ENCODE assay signal across 27 cellular contexts in genomic region chr5:91636351-91636750, GRCh38.
DNase-seq lines count a peak whose midpoint lies in the region; ATAC-seq, FAIRE-seq and TF ChIP-seq lines count a peak whose summit lies in the region.
"Had no signal": no experiment of that assay in that cellular context is flagged by ENCODE, and none has a peak within 500 bp of the region (broad histone marks: within the 10 kb centered on the region; RNA-seq: fewer than 3 reads in every experiment).

No MANE protein-coding gene starts in this region.

- no peak for ATAC-seq in PC-3
- no peak for ATAC-seq in GM19023 (IDR thresholded peaks at IDR 0.05; ENCODE audit: unreplicated experiment)
- ATAC-seq in HG03045 (IDR thresholded peaks at IDR 0.05; ENCODE audit: unreplicated experiment) = no peak
- ATAC-seq: activated CD8-positive, alpha-beta T cell treated with anti-CD3 and anti-CD28 coated beads, Interleukin-2, amount 10 ng/mL, durations not matched to agents 7 days and 5 days; effector memory CD8-positive, alpha-beta T cell; gastrocnemius medialis; mucosa of descending colon had no signal

- H3K9me3 ChIP-seq in PC-3 (ENCODE audit: low read length) (no peaks in the 10 kb centered on the region), H1 (ENCODE audit: insufficient read depth in 2 of 2, low read depth in 1 of 2, low read length in 1 of 2) (no peaks in the 10 kb centered on the region)
- H3K9me3 ChIP-seq: colonic mucosa, esophagus squamous epithelium, gastrocnemius medialis, mucosa of descending colon, sigmoid colon, thoracic aorta had no signal

- FAIRE-seq in H1 (lab: Jason Lieb, UNC) = peak; percentile 87
- FAIRE-seq: islet of Langerhans had no signal

- no peak for TF ChIP-seq EP300 in H1 (IDR thresholded peaks at IDR 0.05; ENCODE audit: borderline replicate concordance in 1 of 2, low read depth in 2 of 2, low read length in 2 of 2)

- H3K23ac ChIP-seq in H1 (ENCODE audit: insufficient read length) = no peak overlapping the region

- no peaks in the 10 kb centered on the region for H3F3A ChIP-seq in PC-3 (ENCODE audit: low read length, unreplicated experiment)

- H3K4me3 Mint-ChIP-seq in type B pancreatic cell = no peak overlapping the region
- H3K4me3 Mint-ChIP-seq: activated CD8-positive, alpha-beta T cell treated with anti-CD3 and anti-CD28 coated beads, Interleukin-2, amount 10 ng/mL, durations not matched to agents 7 days and 5 days; brain; effector memory CD8-positive, alpha-beta T cell; IgD-negative memory B cell had no signal

- no peaks in the 10 kb centered on the region for H4K20me1 ChIP-seq in PC-3 (ENCODE audit: low read length)
- H4K20me1 ChIP-seq in H1 (replicated peaks in 1 of 2; ENCODE audit: control insufficient read depth in 1 of 2, insufficient read depth in 2 of 2, low read length in 2 of 2) = no peaks in the 10 kb centered on the region

- H3K14ac ChIP-seq in H1 (ENCODE audit: insufficient read length) = no peak overlapping the region

- no peak for TF ChIP-seq POLR2A in H1 (IDR thresholded peaks at IDR 0.05; ENCODE audit: control extremely low read depth in 1 of 2, low read depth in 2 of 2, low read length in 2 of 2)

- H3K27me3 ChIP-seq in PC-3 (ENCODE audit: low read length) = peaks cover 21% of the 10 kb centered on the region
- H3K27me3 ChIP-seq in H1 (replicated peaks in 1 of 4; ENCODE audit: control insufficient read depth in 3 of 4, extremely low read depth in 1 of 4, insufficient read depth in 3 of 4, low read length in 3 of 4) = no peaks in the 10 kb centered on the region
- H3K27me3 ChIP-seq: colonic mucosa, esophagus squamous epithelium, gastrocnemius medialis, sigmoid colon had no signal

- DNase-seq in NCI-H82 (lab: John Stamatoyannopoulos, UW) (peak; percentile 41), NCI-H82 treated with DMSO at 0.1 percent for 48 hours (lab: John Stamatoyannopoulos, UW; ENCODE audit: unreplicated experiment) (no peak), PC-3 (peak; percentile 17), H1 (ENCODE audit: low read depth in 1 of 2, low spot score in 2 of 2) (no peak), type B pancreatic cell (ENCODE audit: extremely low spot score, unreplicated experiment) (no peak), AG08396 (ENCODE audit: low spot score) (no peak)
- DNase-seq: activated CD4-positive, alpha-beta T cell treated with anti-CD3 and anti-CD28 coated beads for 1 hour; activated CD8-positive, alpha-beta T cell treated with anti-CD3 and anti-CD28 coated beads, Interleukin-2, amount 10 ng/mL, durations not matched to agents 7 days and 5 days; colonic mucosa; effector memory CD8-positive, alpha-beta T cell; esophagus squamous epithelium; gastrocnemius medialis; GDM1; mucosa of descending colon; NCI-H1417 treated with DMSO at 0.1 percent for 48 hours; NCI-H2107; NCI-H526; Right ventricle myocardium superior; sigmoid colon; stimulated activated naive CD4-positive, alpha-beta T cell treated with Interleukin-2 at 50 U/mL for 16 hours had no signal

- no TSS peak for BruUV-seq in PC-3 (replicated peaks; lab: Mats Ljungman, UMichigan)

- no peaks in the 10 kb centered on the region for H3K9me3 Mint-ChIP-seq in type B pancreatic cell
- H3K9me3 Mint-ChIP-seq: brain; effector memory CD8-positive, alpha-beta T cell; IgD-negative memory B cell had no signal

- CTCF ChIA-PET in PC-3 (lab: Charles Lee) (no interaction called here), H1 (lab: Charles Lee; ENCODE audit: partially characterized antibody) (interaction anchor here (0.9 to 1.6 kb wide), 6 partner anchors 11 to 302 kb away, joined by 3 to 5 read pairs (median 3); no protein-coding TSS in a partner anchor)

- H3K36me3 Mint-ChIP-seq in type B pancreatic cell = no peaks in the 10 kb centered on the region
- H3K36me3 Mint-ChIP-seq: brain, IgD-negative memory B cell had no signal

- 85% methylated on average over 5 of the region's 5 CpGs; no CpG with 5 or more reads in 1 of the 2 experiments for WGBS in H1 (ENCODE audit: extremely low coverage in 1 of 2, insufficient coverage in 1 of 2, insufficient read length in 1 of 2, insufficient replicate concordance in 2 of 2, low coverage in 1 of 2, low lambda C conversion rate in 2 of 2, missing lambda C conversion rate in 1 of 2), 2 experiments

- no peak overlapping the region for H2BK120ac ChIP-seq in H1 (replicated peaks; ENCODE audit: low read depth, low read length)

- no peak overlapping the region for H3K56ac ChIP-seq in H1 (replicated peaks; ENCODE audit: insufficient read length, low read depth, low read length)

- H3K4me3 ChIP-seq in PC-3 (ENCODE audit: low read length) = no peak overlapping the region
- no peak overlapping the region for H3K4me3 ChIP-seq in H1 (ENCODE audit: extremely low read depth in 1 of 4, insufficient read depth in 2 of 4, low read depth in 3 of 4, low read length in 4 of 4)
- H3K4me3 ChIP-seq: colonic mucosa, esophagus squamous epithelium, gastrocnemius medialis, mucosa of descending colon, sigmoid colon, thoracic aorta had no signal

- TF ChIP-seq CTCF in PC-3 (conservative IDR thresholded peaks at IDR 0.05; ENCODE audit: low read depth, low read length) (peak; percentile 33; the same call in 1 of the 2 replicates), H1 (IDR thresholded peaks at IDR 0.05; ENCODE audit: control extremely low read depth in 1 of 3, insufficient read depth in 1 of 3, low read depth in 1 of 3, low read length in 3 of 3) (peak in 1 of 3 experiments; percentile 39; a peak in 2 of 4 replicates), type B pancreatic cell (conservative IDR thresholded peaks at IDR 0.05) (peak; percentile 49)

- H2BK15ac ChIP-seq in H1 (ENCODE audit: low read length) = no peak overlapping the region

- H3K4me2 ChIP-seq in PC-3 (ENCODE audit: low read length) (no peak overlapping the region), H1 (ENCODE audit: insufficient read depth in 1 of 2, low read depth in 2 of 2, low read length in 2 of 2) (no peak overlapping the region)

- no peaks in the 10 kb centered on the region for H3K4me1 Mint-ChIP-seq in type B pancreatic cell (ENCODE audit: unreplicated experiment)
- H3K4me1 Mint-ChIP-seq: IgD-negative memory B cell had no signal

- H3K36me3 ChIP-seq in PC-3 (ENCODE audit: low read depth, low read length) (no peaks in the 10 kb centered on the region), H1 (ENCODE audit: control insufficient read depth in 2 of 4, insufficient read depth in 4 of 4, low read length in 3 of 4) (no peaks in the 10 kb centered on the region)
- H3K36me3 ChIP-seq: colonic mucosa, esophagus squamous epithelium, gastrocnemius medialis, sigmoid colon, thoracic aorta had no signal

- no peak overlapping the region for H4K8ac ChIP-seq in H1 (ENCODE audit: extremely low read depth, insufficient read depth, low read length)

- no peak overlapping the region for H2AFZ ChIP-seq in PC-3 (ENCODE audit: low read length)
- H2AFZ ChIP-seq in H1 (ENCODE audit: low read length) = no peak overlapping the region

- H3K23me2 ChIP-seq in H1 (ENCODE audit: low read depth, low read length) = no peaks in the 10 kb centered on the region

- H3K27ac ChIP-seq in PC-3 (ENCODE audit: low read length) (no peak overlapping the region), H1 (ENCODE audit: low read depth, low read length) (no peak overlapping the region)
- H3K27ac ChIP-seq: C4-2B, colonic mucosa, esophagus squamous epithelium, gastrocnemius medialis, sigmoid colon, thoracic aorta had no signal

- no peak overlapping the region for H4K5ac ChIP-seq in H1 (ENCODE audit: insufficient read length, low read depth, low read length)

- H2BK5ac ChIP-seq in H1 (ENCODE audit: low read depth, low read length) = no peak overlapping the region

- intact Hi-C loops in PC-3 (cut with micrococcal nuclease) = no loop called here

- TF ChIP-seq RAD21 in H1 (IDR thresholded peaks at IDR 0.05 in 1 of 2, conservative IDR thresholded peaks at IDR 0.05 in 1 of 2; ENCODE audit: low read depth in 2 of 2, low read length in 2 of 2) = peak; percentile 37 to 55; a peak in 3 of 4 replicates

- no peak overlapping the region for H3K27ac Mint-ChIP-seq in type B pancreatic cell
- H3K27ac Mint-ChIP-seq: activated CD8-positive, alpha-beta T cell treated with anti-CD3 and anti-CD28 coated beads, Interleukin-2, amount 10 ng/mL, durations not matched to agents 7 days and 5 days; brain; effector memory CD8-positive, alpha-beta T cell; IgD-negative memory B cell had no signal

- H2BK20ac ChIP-seq in H1 (ENCODE audit: low read length) = no peak overlapping the region

- no peak overlapping the region for H4K91ac ChIP-seq in H1 (replicated peaks; ENCODE audit: insufficient read length, low read length)

- H2AK5ac ChIP-seq in H1 (ENCODE audit: low read depth, low read length) = no peak overlapping the region

- no peak overlapping the region for H3K9ac ChIP-seq in PC-3 (ENCODE audit: low read length)
- no peak overlapping the region for H3K9ac ChIP-seq in H1 (replicated peaks in 1 of 4; ENCODE audit: extremely low read depth in 1 of 4, low read depth in 3 of 4, low read length in 3 of 4)

- H3K79me1 ChIP-seq in H1 (ENCODE audit: low read depth, low read length) = no peaks in the 10 kb centered on the region

- H3K18ac ChIP-seq in H1 (ENCODE audit: extremely low read depth, low read length) = no peak overlapping the region

- H3K27me3 Mint-ChIP-seq in type B pancreatic cell = peaks cover 3% of the 10 kb centered on the region
- H3K27me3 Mint-ChIP-seq: brain; effector memory CD8-positive, alpha-beta T cell; IgD-negative memory B cell had no signal

- no peak overlapping the region for H3K4ac ChIP-seq in H1 (replicated peaks; ENCODE audit: insufficient read length, low read depth, low read length)

- no peak overlapping the region for H2BK12ac ChIP-seq in H1 (ENCODE audit: low read depth, low read length)

- no peaks in the 10 kb centered on the region for H3K79me2 ChIP-seq in PC-3 (ENCODE audit: low read length)
- H3K79me2 ChIP-seq in H1 (ENCODE audit: control insufficient read depth in 1 of 2, insufficient read depth in 2 of 2, low read length in 2 of 2) = no peaks in the 10 kb centered on the region

- no peaks in the 10 kb centered on the region for H3K4me1 ChIP-seq in PC-3 (ENCODE audit: insufficient read depth, low read length)
- peaks cover 0 to 2% (median under 1%) of the 10 kb centered on the region in 4 experiments; a peak in 1 of 7 replicates for H3K4me1 ChIP-seq in H1 (replicated peaks in 1 of 4; ENCODE audit: control insufficient read depth in 3 of 4, insufficient read depth in 4 of 4, low read length in 3 of 4)
- H3K4me1 ChIP-seq: colonic mucosa, esophagus squamous epithelium, gastrocnemius medialis, sigmoid colon had no signal

- H3K9me2 ChIP-seq in PC-3 (replicated peaks; ENCODE audit: low read length) = no peaks in the 10 kb centered on the region

- POLR2A ChIA-PET in PC-3 (lab: Charles Lee; ENCODE audit: unreplicated experiment) = no interaction called here
- POLR2A ChIA-PET in H1 (lab: Charles Lee; ENCODE audit: partially characterized antibody) = no interaction called here

TF ChIP-seq in H1, 55 proteins besides CTCF, POLR2A, EP300 and RAD21 (continues in another document):
- TF ChIP-seq SAP30 (IDR thresholded peaks at IDR 0.05; ENCODE audit: insufficient read depth, insufficient replicate concordance, low read length) (no peak), GTF2F1 (IDR thresholded peaks at IDR 0.05; ENCODE audit: borderline replicate concordance, low read depth, low read length) (no peak), RNF2 (IDR thresholded peaks at IDR 0.05; ENCODE audit: borderline replicate concordance, low read depth, low read length, missing control alignments, poor library complexity, severe bottlenecking) (no peak)

Comparison
In these comparisons a context has a peak if more than half of its experiments do, and no peak if none do; other contexts are left out.
1. DNase-seq: peak in NCI-H82 (single experiment) and PC-3 (single experiment); none in NCI-H82 treated with DMSO at 0.1 percent for 48 hours (single experiment), H1 (0 of 2), type B pancreatic cell (single experiment) and AG08396 (single experiment).